ENCODE assay signal across 19 cellular contexts in the genomic region with DNA sequence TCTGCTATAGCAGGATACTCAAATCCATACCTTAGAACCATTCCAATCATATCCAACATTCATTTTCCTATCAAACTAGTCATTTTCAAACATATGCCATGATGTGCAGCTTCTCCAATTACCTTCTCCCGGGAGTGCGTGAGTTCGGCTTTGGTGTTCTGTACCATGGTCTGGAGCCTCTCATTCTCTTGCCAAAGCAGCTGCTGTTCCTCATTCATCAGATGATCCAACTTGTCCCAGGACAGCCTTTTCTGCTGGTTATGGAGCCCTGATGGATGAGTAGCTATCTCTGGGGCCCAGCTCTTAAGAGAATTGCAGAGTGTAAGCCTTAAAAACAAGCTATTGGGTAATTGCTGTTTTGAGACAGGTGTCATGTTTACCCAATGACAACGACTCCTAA.
DNase-seq lines count a peak whose midpoint lies in the region; ATAC-seq lines count a peak whose summit lies in the region.
"Had no signal": no experiment of that assay in that cellular context is flagged by ENCODE, and none has a peak within 500 bp of the region (broad histone marks: within the 10 kb centered on the region; RNA-seq: fewer than 3 reads in every experiment).

No MANE protein-coding gene starts in this region.

- peaks cover 2% of the 10 kb centered on the region for H3K4me1 ChIP-seq in right cardiac atrium (ENCODE audit: control insufficient read depth, insufficient read depth, low read length)

- DNase-seq in T-helper 2 cell treated with Interferon-gamma antibody and Interleukin-4, amounts not matched to agents 5 μg/mL and 100 μg/mL, for 36 hours (ENCODE audit: low spot score): no peak
- no peak for DNase-seq in T-helper 2 cell
- DNase-seq in activated T-helper 2 cell treated with anti-CD3 and anti-CD28 coated beads, Interferon-gamma antibody, Interleukin-2, Interleukin-4, amounts not matched to agents 10 μg/mL and 5 μg/mL and 100 μg/mL, durations not matched to agents 14 hours and 24 hours and 36 hours (ENCODE audit: low spot score): no peak
- no peak for DNase-seq in right cardiac atrium
- no peak for DNase-seq in stimulated activated effector memory CD8-positive, alpha-beta T cell treated with anti-CD3 and anti-CD28 coated beads, Interleukin-12 subunit alpha, Interleukin-12 subunit beta, amount 100 ng/mL, for 72 hours (ENCODE audit: low spot score in 2 of 2)
- DNase-seq in occipital lobe (lab: John Stamatoyannopoulos, UW): no peak
- DNase-seq: activated naive CD4-positive, alpha-beta T cell treated with anti-CD3 and anti-CD28 coated beads, Interleukin-2, amount 50 U/mL, for 16 hours; effector memory CD4-positive, alpha-beta T cell; MG63; NCI-H2029 treated with DMSO at 0.1 percent for 48 hours; NCI-H69; stimulated activated CD4-positive, alpha-beta T cell treated with anti-CD3 and anti-CD28 coated beads, Interleukin-4, amount 100 ng/mL, for 24 hours had no signal

- ATAC-seq in right cardiac atrium: no peak
- ATAC-seq in stimulated activated effector memory CD8-positive, alpha-beta T cell treated with anti-CD3 and anti-CD28 coated beads, Interleukin-12 subunit alpha, Interleukin-12 subunit beta, amount 100 ng/mL, for 72 hours: no peak
- no peak for ATAC-seq in HG02884 (IDR thresholded peaks at IDR 0.05; ENCODE audit: unreplicated experiment)
- no peak for ATAC-seq in HG02798 (IDR thresholded peaks at IDR 0.05; ENCODE audit: poor library complexity, unreplicated experiment)
- ATAC-seq: sciatic nerve had no signal

- peaks cover 59% of the 10 kb centered on the region for H3K36me3 Mint-ChIP-seq in T-helper 2 cell treated with Interferon-gamma antibody and Interleukin-4, amounts not matched to agents 5 μg/mL and 100 μg/mL, for 36 hours (ENCODE audit: low read depth)
- peaks cover 52% of the 10 kb centered on the region for H3K36me3 Mint-ChIP-seq in activated T-helper 2 cell treated with anti-CD3 and anti-CD28 coated beads, Interferon-gamma antibody, Interleukin-2, Interleukin-4, amounts not matched to agents 10 μg/mL and 5 μg/mL and 100 μg/mL, durations not matched to agents 14 hours and 24 hours and 36 hours (ENCODE audit: low read depth)
- peaks cover 100% of the 10 kb centered on the region for H3K36me3 Mint-ChIP-seq in stimulated activated effector memory CD8-positive, alpha-beta T cell treated with anti-CD3 and anti-CD28 coated beads, Interleukin-12 subunit alpha, Interleukin-12 subunit beta, amount 100 ng/mL, for 72 hours

- H3K4me3 ChIP-seq in right cardiac atrium (ENCODE audit: low read length): no peak overlapping the region
- H3K4me3 ChIP-seq: breast epithelium, MG63 had no signal

- peak overlapping the region; percentile 83 for H3K27ac Mint-ChIP-seq in T-helper 2 cell treated with Interferon-gamma antibody and Interleukin-4, amounts not matched to agents 5 μg/mL and 100 μg/mL, for 36 hours
- peak overlapping the region; percentile 80 for H3K27ac Mint-ChIP-seq in activated T-helper 2 cell treated with anti-CD3 and anti-CD28 coated beads, Interferon-gamma antibody, Interleukin-2, Interleukin-4, amounts not matched to agents 10 μg/mL and 5 μg/mL and 100 μg/mL, durations not matched to agents 14 hours and 24 hours and 36 hours
- H3K27ac Mint-ChIP-seq in stimulated activated effector memory CD8-positive, alpha-beta T cell treated with anti-CD3 and anti-CD28 coated beads, Interleukin-12 subunit alpha, Interleukin-12 subunit beta, amount 100 ng/mL, for 72 hours: peak overlapping the region; percentile 74
- H3K27ac Mint-ChIP-seq: nephron, type B pancreatic cell had no signal

- no peaks in the 10 kb centered on the region for H3K9me3 ChIP-seq in right cardiac atrium (ENCODE audit: control insufficient read depth, low read length)
- H3K9me3 ChIP-seq: breast epithelium, MG63 had no signal

- no peaks in the 10 kb centered on the region for H3K27me3 Mint-ChIP-seq in T-helper 2 cell treated with Interferon-gamma antibody and Interleukin-4, amounts not matched to agents 5 μg/mL and 100 μg/mL, for 36 hours (ENCODE audit: low read depth)
- H3K27me3 Mint-ChIP-seq in activated T-helper 2 cell treated with anti-CD3 and anti-CD28 coated beads, Interferon-gamma antibody, Interleukin-2, Interleukin-4, amounts not matched to agents 10 μg/mL and 5 μg/mL and 100 μg/mL, durations not matched to agents 14 hours and 24 hours and 36 hours (ENCODE audit: low read depth): no peaks in the 10 kb centered on the region
- H3K27me3 Mint-ChIP-seq: type B pancreatic cell had no signal

- H3K27ac ChIP-seq in right cardiac atrium (ENCODE audit: low read length): peak overlapping the region; percentile 62
- H3K27ac ChIP-seq: breast epithelium, VCaP had no signal

- intact Hi-C loops in activated T-helper 2 cell treated with anti-CD3 and anti-CD28 coated beads, Interferon-gamma antibody, Interleukin-2, Interleukin-4, amounts not matched to agents 10 μg/mL and 5 μg/mL and 100 μg/mL, durations not matched to agents 14 hours and 24 hours and 36 hours (cut with micrococcal nuclease): no loop called here
- intact Hi-C loops in right cardiac atrium (cut with DNase I): no loop called here

- no peaks in the 10 kb centered on the region for H3K9me3 Mint-ChIP-seq in T-helper 2 cell treated with Interferon-gamma antibody and Interleukin-4, amounts not matched to agents 5 μg/mL and 100 μg/mL, for 36 hours
- H3K9me3 Mint-ChIP-seq in activated T-helper 2 cell treated with anti-CD3 and anti-CD28 coated beads, Interferon-gamma antibody, Interleukin-2, Interleukin-4, amounts not matched to agents 10 μg/mL and 5 μg/mL and 100 μg/mL, durations not matched to agents 14 hours and 24 hours and 36 hours: no peaks in the 10 kb centered on the region
- H3K9me3 Mint-ChIP-seq in stimulated activated effector memory CD8-positive, alpha-beta T cell treated with anti-CD3 and anti-CD28 coated beads, Interleukin-12 subunit alpha, Interleukin-12 subunit beta, amount 100 ng/mL, for 72 hours: no peaks in the 10 kb centered on the region
- H3K9me3 Mint-ChIP-seq: nephron, type B pancreatic cell had no signal

- 83% methylated on average over 4 of the region's 4 CpGs for WGBS in right cardiac atrium

- no peak overlapping the region for H3K4me3 Mint-ChIP-seq in T-helper 2 cell treated with Interferon-gamma antibody and Interleukin-4, amounts not matched to agents 5 μg/mL and 100 μg/mL, for 36 hours
- H3K4me3 Mint-ChIP-seq in activated T-helper 2 cell treated with anti-CD3 and anti-CD28 coated beads, Interferon-gamma antibody, Interleukin-2, Interleukin-4, amounts not matched to agents 10 μg/mL and 5 μg/mL and 100 μg/mL, durations not matched to agents 14 hours and 24 hours and 36 hours (ENCODE audit: low read depth): no peak overlapping the region
- H3K4me3 Mint-ChIP-seq in stimulated activated effector memory CD8-positive, alpha-beta T cell treated with anti-CD3 and anti-CD28 coated beads, Interleukin-12 subunit alpha, Interleukin-12 subunit beta, amount 100 ng/mL, for 72 hours: peak overlapping the region; percentile 39
- H3K4me3 Mint-ChIP-seq: nephron, type B pancreatic cell had no signal

- peaks cover 28% of the 10 kb centered on the region for H3K4me1 Mint-ChIP-seq in T-helper 2 cell treated with Interferon-gamma antibody and Interleukin-4, amounts not matched to agents 5 μg/mL and 100 μg/mL, for 36 hours (ENCODE audit: low read depth)
- peaks cover 28% of the 10 kb centered on the region for H3K4me1 Mint-ChIP-seq in activated T-helper 2 cell treated with anti-CD3 and anti-CD28 coated beads, Interferon-gamma antibody, Interleukin-2, Interleukin-4, amounts not matched to agents 10 μg/mL and 5 μg/mL and 100 μg/mL, durations not matched to agents 14 hours and 24 hours and 36 hours (ENCODE audit: low read depth)
- peaks cover 41% of the 10 kb centered on the region for H3K4me1 Mint-ChIP-seq in stimulated activated effector memory CD8-positive, alpha-beta T cell treated with anti-CD3 and anti-CD28 coated beads, Interleukin-12 subunit alpha, Interleukin-12 subunit beta, amount 100 ng/mL, for 72 hours

- no peaks in the 10 kb centered on the region for H3K27me3 ChIP-seq in right cardiac atrium (ENCODE audit: control insufficient read depth, insufficient read depth)
- H3K27me3 ChIP-seq: breast epithelium, MG63 had no signal
